ENCODE assay signal across 29 cellular contexts in genomic region chr9:134548618-134549017, GRCh38.
"Had no signal": no experiment of that assay in that cellular context is flagged by ENCODE, and none has a peak within 500 bp of the region (broad histone marks: within the 10 kb centered on the region; RNA-seq: fewer than 3 reads in every experiment).

No MANE protein-coding gene starts in this region.

- ATAC-seq: activated CD4-positive, CD25-positive, alpha-beta regulatory T cell treated with anti-CD3 and anti-CD28 coated beads, Interleukin-2, amount 50 U/mL, for 24 hours; left colon; right lobe of liver; stimulated activated naive B cell treated with anti-CD40 and anti-IgM and Interleukin-4, amounts not matched to agents 10 μg/mL and 1 μg/mL and 100 μg/mL, for 72 hours; T-helper 17 cell had no signal

- H3K4me3 ChIP-seq: ascending aorta, cardiac muscle cell, coronary artery, dorsolateral prefrontal cortex, right lobe of liver, stomach, thyroid gland had no signal

- H3K27me3 Mint-ChIP-seq: activated CD4-positive, alpha-beta memory T cell treated with anti-CD3 and anti-CD28 coated beads, Interleukin-2, amount 10 ng/mL, durations not matched to agents 7 days and 5 days; activated CD4-positive, alpha-beta T cell treated with anti-CD3 and anti-CD28 coated beads, Interleukin-2, amount 10 ng/mL, durations not matched to agents 24 days and 14 days had no signal

- H3K36me3 ChIP-seq: ascending aorta, cardiac muscle cell, right lobe of liver, stomach, thyroid gland, WERI-Rb-1 had no signal

- H3K9me3 ChIP-seq: ascending aorta, right lobe of liver, stomach, thyroid gland had no signal

- DNase-seq: activated CD4-positive, alpha-beta memory T cell treated with anti-CD3 and anti-CD28 coated beads, Interleukin-2, amount 10 ng/mL, durations not matched to agents 7 days and 5 days; activated CD4-positive, alpha-beta T cell treated with anti-CD3 and anti-CD28 coated beads, Interleukin-2, amount 10 ng/mL, durations not matched to agents 24 days and 14 days; activated CD8-positive, alpha-beta memory T cell treated with anti-CD3 and anti-CD28 coated beads, Interleukin-2, amount 50 U/mL, for 48 hours; activated gamma-delta T cell; activated naive CD4-positive, alpha-beta T cell treated with anti-CD3 and anti-CD28 coated beads, Interleukin-2, amount 10 ng/mL, durations not matched to agents 7 days and 5 days; activated naive CD8-positive, alpha-beta T cell treated with anti-CD3 and anti-CD28 coated beads, Interleukin-2, amount 10 ng/mL, durations not matched to agents 7 days and 5 days; activated T-cell treated with anti-CD3 and anti-CD28 coated beads, Interleukin-2, amount 50 U/mL, for 24 hours; cerebellar nuclear complex; effector memory CD4-positive, alpha-beta T cell; left colon; mesendoderm; small intestine; stimulated activated CD4-positive, alpha-beta T cell treated with anti-CD3 and anti-CD28 coated beads, Interleukin-15, amount 100 ng/mL, for 24 hours; stimulated activated CD4-positive, alpha-beta T cell treated with anti-CD3 and anti-CD28 coated beads, Interleukin-2, amount 100 ng/mL, for 24 hours; stimulated activated naive B cell treated with anti-CD40 and anti-IgM and Interleukin-4, amounts not matched to agents 10 μg/mL and 1 μg/mL and 100 μg/mL, for 72 hours; stomach; SW 1271; T-helper 17 cell; T1000; thyroid gland; WERI-Rb-1 had no signal

- H3K27ac ChIP-seq: ascending aorta, cardiac muscle cell, coronary artery, dorsolateral prefrontal cortex, right lobe of liver, stomach, thyroid gland, WERI-Rb-1 had no signal

- H3K27me3 ChIP-seq: ascending aorta, cardiac muscle cell, right lobe of liver, thyroid gland had no signal

- H3K4me3 Mint-ChIP-seq: activated CD4-positive, alpha-beta memory T cell treated with anti-CD3 and anti-CD28 coated beads, Interleukin-2, amount 10 ng/mL, durations not matched to agents 7 days and 5 days; activated CD4-positive, alpha-beta T cell treated with anti-CD3 and anti-CD28 coated beads, Interleukin-2, amount 10 ng/mL, durations not matched to agents 24 days and 14 days; activated naive CD4-positive, alpha-beta T cell treated with anti-CD3 and anti-CD28 coated beads, Interleukin-2, amount 10 ng/mL, durations not matched to agents 7 days and 5 days; activated naive CD8-positive, alpha-beta T cell treated with anti-CD3 and anti-CD28 coated beads, Interleukin-2, amount 10 ng/mL, durations not matched to agents 7 days and 5 days; activated T-cell treated with anti-CD3 and anti-CD28 coated beads, Interleukin-2, amount 50 U/mL, for 24 hours; brain; neural crest cell; stimulated activated naive B cell treated with anti-CD40 and anti-IgM and Interleukin-4, amounts not matched to agents 10 μg/mL and 1 μg/mL and 100 μg/mL, for 72 hours; T-helper 17 cell had no signal

- H3K4me1 ChIP-seq: right lobe of liver had no signal

- H3K36me3 Mint-ChIP-seq: activated naive CD4-positive, alpha-beta T cell treated with anti-CD3 and anti-CD28 coated beads, Interleukin-2, amount 10 ng/mL, durations not matched to agents 7 days and 5 days; activated naive CD8-positive, alpha-beta T cell treated with anti-CD3 and anti-CD28 coated beads, Interleukin-2, amount 10 ng/mL, durations not matched to agents 7 days and 5 days; brain; stimulated activated naive B cell treated with anti-CD40 and anti-IgM and Interleukin-4, amounts not matched to agents 10 μg/mL and 1 μg/mL and 100 μg/mL, for 72 hours had no signal

- H3K9me3 Mint-ChIP-seq: activated CD4-positive, alpha-beta T cell treated with anti-CD3 and anti-CD28 coated beads, Interleukin-2, amount 10 ng/mL, durations not matched to agents 24 days and 14 days; activated naive CD8-positive, alpha-beta T cell treated with anti-CD3 and anti-CD28 coated beads, Interleukin-2, amount 10 ng/mL, durations not matched to agents 7 days and 5 days; activated T-cell treated with anti-CD3 and anti-CD28 coated beads, Interleukin-2, amount 50 U/mL, for 24 hours had no signal

- H3K27ac Mint-ChIP-seq: activated CD4-positive, alpha-beta memory T cell treated with anti-CD3 and anti-CD28 coated beads, Interleukin-2, amount 10 ng/mL, durations not matched to agents 7 days and 5 days; activated CD4-positive, alpha-beta T cell treated with anti-CD3 and anti-CD28 coated beads, Interleukin-2, amount 10 ng/mL, durations not matched to agents 24 days and 14 days; activated naive CD4-positive, alpha-beta T cell treated with anti-CD3 and anti-CD28 coated beads, Interleukin-2, amount 10 ng/mL, durations not matched to agents 7 days and 5 days; activated naive CD8-positive, alpha-beta T cell treated with anti-CD3 and anti-CD28 coated beads, Interleukin-2, amount 10 ng/mL, durations not matched to agents 7 days and 5 days; activated T-cell treated with anti-CD3 and anti-CD28 coated beads, Interleukin-2, amount 50 U/mL, for 24 hours; stimulated activated naive B cell treated with anti-CD40 and anti-IgM and Interleukin-4, amounts not matched to agents 10 μg/mL and 1 μg/mL and 100 μg/mL, for 72 hours; T-helper 17 cell had no signal

- H3K4me1 Mint-ChIP-seq: activated CD4-positive, alpha-beta memory T cell treated with anti-CD3 and anti-CD28 coated beads, Interleukin-2, amount 10 ng/mL, durations not matched to agents 7 days and 5 days; activated CD4-positive, alpha-beta T cell treated with anti-CD3 and anti-CD28 coated beads, Interleukin-2, amount 10 ng/mL, durations not matched to agents 24 days and 14 days; activated naive CD4-positive, alpha-beta T cell treated with anti-CD3 and anti-CD28 coated beads, Interleukin-2, amount 10 ng/mL, durations not matched to agents 7 days and 5 days; activated naive CD8-positive, alpha-beta T cell treated with anti-CD3 and anti-CD28 coated beads, Interleukin-2, amount 10 ng/mL, durations not matched to agents 7 days and 5 days; T-helper 17 cell had no signal
